ENCODE assay signal across 10 cellular contexts in genomic region chr10:77355844-77356243, GRCh38.
DNase-seq lines count a peak whose midpoint lies in the region; ATAC-seq, FAIRE-seq and TF ChIP-seq lines count a peak whose summit lies in the region.
"Had no signal": no experiment of that assay in that cellular context is flagged by ENCODE, and none has a peak within 500 bp of the region (broad histone marks: within the 10 kb centered on the region; RNA-seq: fewer than 3 reads in every experiment).

No MANE protein-coding gene starts in this region.

- H3K79me2 ChIP-seq in endothelial cell of umbilical vein (ENCODE audit: control insufficient read depth, insufficient read depth, low read length) = no peaks in the 10 kb centered on the region

- CTCF ChIA-PET in endothelial cell of umbilical vein (lab: Charles Lee) = interaction anchor here (0.9 to 1.4 kb wide), 2 partner anchors 27 to 37 kb away, joined by 3 to 4 read pairs; no protein-coding TSS in a partner anchor

- TF ChIP-seq POLR2A in endothelial cell of umbilical vein (IDR thresholded peaks at IDR 0.05; ENCODE audit: low read depth, low read length) = no peak

- H3K4me1 ChIP-seq in endothelial cell of umbilical vein (ENCODE audit: control insufficient read depth, extremely low read depth, insufficient read depth, low read length) = peaks cover 12% of the 10 kb centered on the region

- peak; percentile 65 for FAIRE-seq in endothelial cell of umbilical vein (lab: Jason Lieb, UNC)

- no peaks in the 10 kb centered on the region for H3K36me3 ChIP-seq in endothelial cell of umbilical vein (ENCODE audit: control insufficient read depth in 2 of 2, extremely low read depth in 1 of 2, insufficient read depth in 2 of 2, low read length in 2 of 2)

- POLR2A ChIA-PET in endothelial cell of umbilical vein (lab: Charles Lee) = no interaction called here

- H3K27ac ChIP-seq in endothelial cell of umbilical vein (ENCODE audit: insufficient read depth, low read depth, low read length) = peak overlapping the region; percentile 10

- H3K27me3 ChIP-seq in endothelial cell of umbilical vein (ENCODE audit: control insufficient read depth in 2 of 2, insufficient read depth in 2 of 2, low read length in 2 of 2) = no peaks in the 10 kb centered on the region

- dilution Hi-C loops in endothelial cell of umbilical vein (cut with MboI; ENCODE audit: extremely low pct_ligation_motif_present, low sequenced_read_pairs) = no loop called here

- DNase-seq in ELR (ENCODE audit: low read depth) (peak; percentile 98), endothelial cell of umbilical vein (ENCODE audit: low read depth, low spot score) (peak; percentile 65), renal cortical epithelial cell (ENCODE audit: low read depth) (peak; percentile 28)
- DNase-seq in activated effector memory CD4-positive, alpha-beta T cell treated with anti-CD3 and anti-CD28 coated beads, Interleukin-2, amount 50 U/mL, for 16 hours = no peak
- DNase-seq in activated CD8-positive, alpha-beta memory T cell treated with anti-CD3 and anti-CD28 coated beads, Interleukin-2, amount 50 U/mL, for 48 hours = no peak
- no peak for DNase-seq in stimulated activated CD4-positive, alpha-beta T cell treated with anti-CD3 and anti-CD28 coated beads, Interleukin-4, amount 100 ng/mL, for 24 hours
- DNase-seq: NCI-H146, retina had no signal

- H3K9me1 ChIP-seq in endothelial cell of umbilical vein (replicated peaks; ENCODE audit: control insufficient read depth, extremely low read depth, insufficient read depth, low read length) = no peaks in the 10 kb centered on the region

- no peak overlapping the region for H2AFZ ChIP-seq in endothelial cell of umbilical vein (ENCODE audit: low read depth, low read length)

- BruUV-seq in endothelial cell of umbilical vein (replicated peaks; lab: Mats Ljungman, UMichigan) = no TSS peak

- intact Hi-C loops in endothelial cell of umbilical vein (cut with micrococcal nuclease) = no loop called here

- H3K4me3 ChIP-seq in endothelial cell of umbilical vein (replicated peaks in 1 of 3; ENCODE audit: insufficient read depth in 1 of 3, low read depth in 1 of 3, low read length in 3 of 3) = no peak overlapping the region

- H3K9ac ChIP-seq in endothelial cell of umbilical vein (replicated peaks; ENCODE audit: extremely low read depth, insufficient read depth, low read length) = no peak overlapping the region

- H3K9me3 ChIP-seq in endothelial cell of umbilical vein (replicated peaks; ENCODE audit: control insufficient read depth, insufficient read depth, low read length) = no peaks in the 10 kb centered on the region

- no peaks in the 10 kb centered on the region for H4K20me1 ChIP-seq in endothelial cell of umbilical vein (replicated peaks; ENCODE audit: control insufficient read depth, extremely low read depth, insufficient read depth, low read length)

- no peak for TF ChIP-seq CTCF in endothelial cell of umbilical vein (IDR thresholded peaks at IDR 0.05; ENCODE audit: extremely low read depth in 1 of 2, insufficient read depth in 1 of 2, low read depth in 1 of 2, low read length in 2 of 2)

- no peak overlapping the region for H3K4me2 ChIP-seq in endothelial cell of umbilical vein (ENCODE audit: insufficient read depth, low read length)

- ATAC-seq in HG03108 (IDR thresholded peaks at IDR 0.05; ENCODE audit: unreplicated experiment) = no peak

TF ChIP-seq in PFSK-1, 5 proteins besides CTCF, POLR2A, EP300 and RAD21:
- TF ChIP-seq SIN3A (IDR thresholded peaks at IDR 0.05; ENCODE audit: borderline replicate concordance, insufficient read depth, low read length) (peak; percentile 74; the same call in 1 of the 2 replicates), TAF1 (IDR thresholded peaks at IDR 0.05; ENCODE audit: borderline replicate concordance, insufficient read depth, low read length) (no peak), REST (IDR thresholded peaks at IDR 0.05; ENCODE audit: insufficient read depth in 1 of 2, low read depth in 2 of 2, low read length in 2 of 2) (no peak), FOXP2 (optimal IDR thresholded peaks at IDR 0.05; ENCODE audit: borderline replicate concordance, extremely low read depth, extremely low read length, insufficient read depth) (no peak), POLR2AphosphoS5 (IDR thresholded peaks at IDR 0.05; ENCODE audit: low read depth, low read length) (0 out of 2 replicates have a peak, but pooled peaks have one; percentile 15)

TF ChIP-seq in endothelial cell of umbilical vein, 7 proteins besides CTCF, POLR2A, EP300 and RAD21:
- TF ChIP-seq, protein P1, sequence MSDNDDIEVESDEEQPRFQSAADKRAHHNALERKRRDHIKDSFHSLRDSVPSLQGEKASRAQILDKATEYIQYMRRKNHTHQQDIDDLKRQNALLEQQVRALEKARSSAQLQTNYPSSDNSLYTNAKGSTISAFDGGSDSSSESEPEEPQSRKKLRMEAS (IDR thresholded peaks at IDR 0.05; ENCODE audit: insufficient read depth, insufficient read length) = no peak
- TF ChIP-seq JUN (IDR thresholded peaks at IDR 0.05; ENCODE audit: borderline replicate concordance, insufficient read depth, insufficient read length, low read depth) = peak; percentile 38
- peak; percentile 75 for TF ChIP-seq FOS (IDR thresholded peaks at IDR 0.05; ENCODE audit: borderline replicate concordance, insufficient read depth, low read length)
- no peak for TF ChIP-seq GATA2 (IDR thresholded peaks at IDR 0.05; ENCODE audit: insufficient read depth, insufficient read length, low read depth, low read length)
- no peak for TF ChIP-seq POLR2AphosphoS5 (IDR thresholded peaks at IDR 0.05; ENCODE audit: insufficient read depth, low read depth, low read length)
- TF ChIP-seq EZH2 (IDR thresholded peaks at IDR 0.05; ENCODE audit: borderline replicate concordance, low read depth, low read length, severe bottlenecking) = no peak
- TF ChIP-seq MYC (IDR thresholded peaks at IDR 0.05; ENCODE audit: low read depth, low read length) = no peak

Comparison
In these comparisons a context has a peak if more than half of its experiments do, and no peak if none do; other contexts are left out.
1. DNase-seq: peak in ELR (single experiment), endothelial cell of umbilical vein (single experiment) and renal cortical epithelial cell (single experiment); none in activated effector memory CD4-positive, alpha-beta T cell treated with anti-CD3 and anti-CD28 coated beads, Interleukin-2, amount 50 U/mL, for 16 hours (single experiment), activated CD8-positive, alpha-beta memory T cell treated with anti-CD3 and anti-CD28 coated beads, Interleukin-2, amount 50 U/mL, for 48 hours (single experiment) and stimulated activated CD4-positive, alpha-beta T cell treated with anti-CD3 and anti-CD28 coated beads, Interleukin-4, amount 100 ng/mL, for 24 hours (single experiment).